In genomic region chr12:126773012-126773411, GRCh38 we compare ENCODE assay signal across 18 cellular contexts.
DNase-seq lines count a peak whose midpoint lies in the region; ATAC-seq, FAIRE-seq and TF ChIP-seq lines count a peak whose summit lies in the region.
"Had no signal": no experiment of that assay in that cellular context is flagged by ENCODE, and none has a peak within 500 bp of the region (broad histone marks: within the 10 kb centered on the region; RNA-seq: fewer than 3 reads in every experiment).

No MANE protein-coding gene starts in this region.

- H2AFZ ChIP-seq in K562 (ENCODE audit: low read depth, low read length) = peak overlapping the region; percentile 40; the same call in 1 of the 2 replicates

- H3K27ac Mint-ChIP-seq in activated T-cell treated with anti-CD3 and anti-CD28 coated beads, Interleukin-2, amount 50 U/mL, for 24 hours = peak overlapping the region; percentile 47
- H3K27ac Mint-ChIP-seq: WTC11 had no signal

- no peak for TF ChIP-seq CTCF in K562 (IDR thresholded peaks at IDR 0.05 in 2 of 3, conservative IDR thresholded peaks at IDR 0.05 in 1 of 3; ENCODE audit: insufficient read depth in 2 of 3, low read depth in 1 of 3, low read length in 3 of 3)

- in situ Hi-C loops in K562 (cut with MboI) = no loop called here

- BruUV-seq in K562 (replicated peaks; lab: Mats Ljungman, UMichigan) = no TSS peak

- no peak for DNase-seq in activated T-cell treated with anti-CD3 and anti-CD28 coated beads, Interleukin-2, amount 50 U/mL, for 24 hours
- no peak for DNase-seq in activated T-cell treated with anti-CD3 and anti-CD28 coated beads, Interleukin-2, amount 50 U/mL, for 4 hours
- peak; percentile 28 for DNase-seq in HT-29 (ENCODE audit: low spot score)
- no peak for DNase-seq in K562 (ENCODE audit: extremely low read depth in 1 of 4, low spot score in 3 of 4)
- no peak for DNase-seq in NCI-H146 (lab: John Stamatoyannopoulos, UW)
- no peak for DNase-seq in erythroblast (lab: John Stamatoyannopoulos, UW)
- DNase-seq in activated T-cell treated with anti-CD3 and anti-CD28 coated beads, Interleukin-2, amount 50 U/mL, for 48 hours = no peak
- DNase-seq: COR-L47, left cardiac atrium, NCI-H187 treated with DMSO at 0.1 percent for 48 hours, upper lobe of right lung had no signal

- peaks cover 35% of the 10 kb centered on the region for H3K4me1 Mint-ChIP-seq in activated T-cell treated with anti-CD3 and anti-CD28 coated beads, Interleukin-2, amount 50 U/mL, for 24 hours (ENCODE audit: low read depth)
- H3K4me1 Mint-ChIP-seq in activated T-cell treated with anti-CD3 and anti-CD28 coated beads, Interleukin-2, amount 50 U/mL, for 4 hours (ENCODE audit: low read depth) = peaks cover 23% of the 10 kb centered on the region
- H3K4me1 Mint-ChIP-seq: WTC11 had no signal

- H3K79me2 ChIP-seq in K562 (ENCODE audit: control insufficient read depth, insufficient read depth, low read length) = no peaks in the 10 kb centered on the region

- H4K20me1 ChIP-seq in K562 (replicated peaks; ENCODE audit: control insufficient read depth, insufficient read depth, low read length) = no peaks in the 10 kb centered on the region

- POLR2A ChIA-PET in K562 (lab: Yijun Ruan, JAX) = no interaction called here

- H3K9ac ChIP-seq in K562 (ENCODE audit: insufficient read depth in 1 of 2, low read depth in 2 of 2, low read length in 2 of 2) = no peak overlapping the region

- peaks cover 39% of the 10 kb centered on the region for H3K36me3 Mint-ChIP-seq in activated T-cell treated with anti-CD3 and anti-CD28 coated beads, Interleukin-2, amount 50 U/mL, for 24 hours (ENCODE audit: low read depth)
- peaks cover 12% of the 10 kb centered on the region for H3K36me3 Mint-ChIP-seq in activated T-cell treated with anti-CD3 and anti-CD28 coated beads, Interleukin-2, amount 50 U/mL, for 4 hours (ENCODE audit: insufficient read depth)

- no peak overlapping the region for H3K4me2 ChIP-seq in K562 (ENCODE audit: insufficient read depth, low read length)

- H3K9me3 ChIP-seq in K562 (replicated peaks; ENCODE audit: control insufficient read depth, insufficient read depth, low read depth, low read length) = no peaks in the 10 kb centered on the region
- H3K9me3 ChIP-seq: HAP-1, right atrium auricular region, upper lobe of right lung had no signal

- no peaks in the 10 kb centered on the region for H3K27me3 Mint-ChIP-seq in activated T-cell treated with anti-CD3 and anti-CD28 coated beads, Interleukin-2, amount 50 U/mL, for 24 hours
- H3K27me3 Mint-ChIP-seq in activated T-cell treated with anti-CD3 and anti-CD28 coated beads, Interleukin-2, amount 50 U/mL, for 4 hours (ENCODE audit: low read depth) = peaks cover 2% of the 10 kb centered on the region
- H3K27me3 Mint-ChIP-seq: stimulated activated naive CD8-positive, alpha-beta T cell treated with anti-CD3 and anti-CD28 coated beads, Interleukin-15, Interleukin-2, amounts not matched to agents 100 ng/mL and 50 ng/mL, for 24 hours had no signal

- WGBS in K562 (ENCODE audit: insufficient coverage, low coverage, missing lambda C conversion rate) = 50% methylated on average over 5 of the region's 5 CpGs

- no peak overlapping the region for H3K4me3 Mint-ChIP-seq in activated T-cell treated with anti-CD3 and anti-CD28 coated beads, Interleukin-2, amount 50 U/mL, for 24 hours
- no peak overlapping the region for H3K4me3 Mint-ChIP-seq in activated T-cell treated with anti-CD3 and anti-CD28 coated beads, Interleukin-2, amount 50 U/mL, for 4 hours
- H3K4me3 Mint-ChIP-seq: WTC11 had no signal

- TF ChIP-seq POLR2A in K562 (conservative IDR thresholded peaks at IDR 0.05) = no peak
- TF ChIP-seq POLR2A in erythroblast (IDR thresholded peaks at IDR 0.05; ENCODE audit: low read length) = no peak

- no peaks in the 10 kb centered on the region for H3K4me1 ChIP-seq in K562 (replicated peaks in 1 of 2; ENCODE audit: control insufficient read depth in 2 of 2, insufficient read depth in 2 of 2, low read length in 2 of 2)
- H3K4me1 ChIP-seq: foreskin keratinocyte, HAP-1, right atrium auricular region, upper lobe of right lung had no signal

- H3K4me3 ChIP-seq in K562 = no peak overlapping the region
- H3K4me3 ChIP-seq: HAP-1, right atrium auricular region, upper lobe of right lung had no signal

- H3K9me3 Mint-ChIP-seq in activated T-cell treated with anti-CD3 and anti-CD28 coated beads, Interleukin-2, amount 50 U/mL, for 24 hours = peaks cover 37% of the 10 kb centered on the region
- H3K9me3 Mint-ChIP-seq in activated T-cell treated with anti-CD3 and anti-CD28 coated beads, Interleukin-2, amount 50 U/mL, for 4 hours = peaks cover 13% of the 10 kb centered on the region

- intact Hi-C loops in K562 (cut with micrococcal nuclease) = loop anchor here (2.0 kb wide), 1 partner anchor 582 kb away; no protein-coding TSS in a partner anchor

- CTCF ChIA-PET in K562 (lab: Yijun Ruan, JAX; ENCODE audit: low intra/inter-chr PET ratio) = no interaction called here

- no peaks in the 10 kb centered on the region for H3K36me3 ChIP-seq in K562 (ENCODE audit: control insufficient read depth, insufficient read depth, low read length)
- H3K36me3 ChIP-seq: HAP-1, right atrium auricular region, upper lobe of right lung had no signal

- H3K27me3 ChIP-seq in K562 (ENCODE audit: control insufficient read depth in 2 of 2, insufficient read depth in 2 of 2, low read length in 2 of 2) = no peaks in the 10 kb centered on the region
- H3K27me3 ChIP-seq: foreskin keratinocyte, right atrium auricular region, upper lobe of right lung had no signal

- FAIRE-seq in K562 (lab: Jason Lieb, UNC) = no peak
- FAIRE-seq: endothelial cell of umbilical vein had no signal

- no peak for ATAC-seq in activated T-cell treated with anti-CD3 and anti-CD28 coated beads, Interleukin-2, amount 50 U/mL, for 4 hours
- ATAC-seq in K562 (no peak), GM18517 (IDR thresholded peaks at IDR 0.05; ENCODE audit: unreplicated experiment) (no peak)
- ATAC-seq: upper lobe of right lung, WTC11 had no signal

- H3K9me1 ChIP-seq in K562 (ENCODE audit: control insufficient read depth, insufficient read depth, low read length) = no peaks in the 10 kb centered on the region

- H3K27ac ChIP-seq in K562 (ENCODE audit: extremely low read depth, low read depth, low read length) = no peak overlapping the region
- H3K27ac ChIP-seq: foreskin keratinocyte, right atrium auricular region, upper lobe of right lung had no signal

- no peak for TF ChIP-seq RAD21 in K562 (CRISPR knock-in tag; conservative IDR thresholded peaks at IDR 0.05 in 1 of 2, IDR thresholded peaks at IDR 0.05 in 1 of 2)

- TF ChIP-seq EP300 in K562 (IDR thresholded peaks at IDR 0.05; ENCODE audit: low read length) = no peak

TF ChIP-seq in K562, 482 proteins besides CTCF, POLR2A, EP300 and RAD21 (continues in another document):
- no peak for TF ChIP-seq TGIF2 (CRISPR knock-in tag; IDR thresholded peaks at IDR 0.05)
- TF ChIP-seq MAFF (IDR thresholded peaks at IDR 0.05; ENCODE audit: low read length) = no peak
- no peak for TF ChIP-seq MAZ (CRISPR knock-in tag; conservative IDR thresholded peaks at IDR 0.05 in 1 of 2, IDR thresholded peaks at IDR 0.05 in 1 of 2)
- no peak for TF ChIP-seq ELF2 (CRISPR knock-in tag; IDR thresholded peaks at IDR 0.05)
- TF ChIP-seq, protein P1, sequence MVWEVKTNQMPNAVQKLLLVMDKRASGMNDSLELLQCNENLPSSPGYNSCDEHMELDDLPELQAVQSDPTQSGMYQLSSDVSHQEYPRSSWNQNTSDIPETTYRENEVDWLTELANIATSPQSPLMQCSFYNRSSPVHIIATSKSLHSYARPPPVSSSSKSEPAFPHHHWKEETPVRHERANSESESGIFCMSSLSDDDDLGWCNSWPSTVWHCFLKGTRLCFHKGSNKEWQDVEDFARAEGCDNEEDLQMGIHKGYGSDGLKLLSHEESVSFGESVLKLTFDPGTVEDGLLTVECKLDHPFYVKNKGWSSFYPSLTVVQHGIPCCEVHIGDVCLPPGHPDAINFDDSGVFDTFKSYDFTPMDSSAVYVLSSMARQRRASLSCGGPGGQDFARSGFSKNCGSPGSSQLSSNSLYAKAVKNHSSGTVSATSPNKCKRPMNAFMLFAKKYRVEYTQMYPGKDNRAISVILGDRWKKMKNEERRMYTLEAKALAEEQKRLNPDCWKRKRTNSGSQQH (CRISPR knock-in tag; IDR thresholded peaks at IDR 0.05) = no peak
- TF ChIP-seq CHCHD3 (CRISPR knock-in tag; IDR thresholded peaks at IDR 0.05) = no peak
- no peak for TF ChIP-seq NFIC (IDR thresholded peaks at IDR 0.05)
- TF ChIP-seq NFE2 (IDR thresholded peaks at IDR 0.05; ENCODE audit: low read depth) = no peak
- no peak for TF ChIP-seq C11orf30 (IDR thresholded peaks at IDR 0.05; ENCODE audit: low read depth)
- TF ChIP-seq CREB1 (IDR thresholded peaks at IDR 0.05) = no peak
- TF ChIP-seq CREB1 (CRISPR knock-in tag; IDR thresholded peaks at IDR 0.05) = no peak
- TF ChIP-seq SIX5 (IDR thresholded peaks at IDR 0.05; ENCODE audit: borderline replicate concordance in 1 of 2, insufficient read depth in 1 of 2, low read depth in 1 of 2, low read length in 2 of 2) = no peak
- no peak for TF ChIP-seq CREB3 (tag; conservative IDR thresholded peaks at IDR 0.05; ENCODE audit: low read depth)
- TF ChIP-seq HINFP (tag; conservative IDR thresholded peaks at IDR 0.05; ENCODE audit: low read depth) = no peak
- no peak for TF ChIP-seq RFX7 (CRISPR knock-in tag; IDR thresholded peaks at IDR 0.05)
